In the genomic region with DNA sequence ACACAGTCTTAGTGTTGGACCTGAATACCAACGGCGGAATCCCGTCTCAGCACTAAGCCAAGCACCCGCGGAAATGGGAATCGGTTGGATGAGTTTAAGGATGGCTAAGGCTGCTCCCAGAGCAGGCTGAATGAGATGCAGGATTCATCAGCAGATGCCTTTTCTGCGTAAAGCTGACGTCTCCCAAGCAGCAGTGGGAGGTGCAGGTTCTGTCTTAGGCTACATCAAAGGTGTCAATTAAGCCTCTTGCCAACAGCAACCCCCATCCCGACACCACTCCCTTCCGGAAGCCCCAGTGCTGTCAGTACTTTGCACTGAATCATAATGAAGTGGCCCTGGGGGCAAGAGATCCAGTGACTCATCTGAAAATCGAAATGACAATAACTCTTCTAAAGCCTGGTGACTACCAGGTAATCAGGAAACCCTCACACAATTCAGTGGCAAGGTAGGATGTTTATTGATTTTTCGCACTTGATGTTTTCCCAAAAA, we compare ENCODE assay signal across 11 cellular contexts.
DNase-seq lines count a peak whose midpoint lies in the region; ATAC-seq and TF ChIP-seq lines count a peak whose summit lies in the region.
"Had no signal": no experiment of that assay in that cellular context is flagged by ENCODE, and none has a peak within 500 bp of the region (broad histone marks: within the 10 kb centered on the region; RNA-seq: fewer than 3 reads in every experiment).

No MANE protein-coding gene starts in this region.

- H3K4me1 Mint-ChIP-seq in stimulated activated naive CD8-positive, alpha-beta T cell treated with anti-CD3 and anti-CD28 coated beads, Interleukin-15, amount 100 ng/mL, for 72 hours: no peaks in the 10 kb centered on the region

- 20% methylated on average over 12 of the region's 12 CpGs for WGBS in hepatocyte (ENCODE audit: low lambda C conversion rate, missing lambda C conversion rate)

- H3K79me2 ChIP-seq in hepatocyte: no peaks in the 10 kb centered on the region

- no peak overlapping the region for H3K4me3 ChIP-seq in hepatocyte
- H3K4me3 ChIP-seq: BLaER1, uterus had no signal

- no peak overlapping the region for H3K27ac ChIP-seq in hepatocyte
- H3K27ac ChIP-seq: BLaER1, KMS-11 had no signal

- H3K4me2 ChIP-seq in hepatocyte: no peak overlapping the region
- H3K4me2 ChIP-seq: BLaER1, KMS-11 had no signal

- H2AFZ ChIP-seq in hepatocyte: no peak overlapping the region

- H4K20me1 ChIP-seq in hepatocyte (ENCODE audit: insufficient read depth, poor library complexity, severe bottlenecking): no peaks in the 10 kb centered on the region
- H4K20me1 ChIP-seq: BLaER1 had no signal

- no peak for TF ChIP-seq CTCF in hepatocyte (IDR thresholded peaks at IDR 0.05; ENCODE audit: poor library complexity)

- H3K36me3 ChIP-seq in hepatocyte (replicated peaks; ENCODE audit: insufficient read depth, low read depth): no peaks in the 10 kb centered on the region
- H3K36me3 ChIP-seq: BLaER1, uterus had no signal

- H3K27ac Mint-ChIP-seq in stimulated activated naive CD8-positive, alpha-beta T cell treated with anti-CD3 and anti-CD28 coated beads, Interleukin-15, amount 100 ng/mL, for 72 hours: no peak overlapping the region

- no peaks in the 10 kb centered on the region for H3K4me1 ChIP-seq in hepatocyte (ENCODE audit: insufficient read depth)
- H3K4me1 ChIP-seq: BLaER1 had no signal

- no peak overlapping the region for H3K4me3 Mint-ChIP-seq in stimulated activated naive CD8-positive, alpha-beta T cell treated with anti-CD3 and anti-CD28 coated beads, Interleukin-15, amount 100 ng/mL, for 72 hours

- H3K27me3 Mint-ChIP-seq in stimulated activated naive CD8-positive, alpha-beta T cell treated with anti-CD3 and anti-CD28 coated beads, Interleukin-15, amount 100 ng/mL, for 72 hours: peaks cover 55% of the 10 kb centered on the region

- H3K9me3 ChIP-seq in hepatocyte (ENCODE audit: low read depth): no peaks in the 10 kb centered on the region
- H3K9me3 ChIP-seq: BLaER1, uterus had no signal

- H3K27me3 ChIP-seq in hepatocyte: peaks cover 13% of the 10 kb centered on the region
- H3K27me3 ChIP-seq: BLaER1, uterus had no signal

- ATAC-seq in stimulated activated naive CD8-positive, alpha-beta T cell treated with anti-CD3 and anti-CD28 coated beads, Interleukin-15, amount 100 ng/mL, for 72 hours: peak; percentile 65

- no peaks in the 10 kb centered on the region for H3K9me2 ChIP-seq in hepatocyte (replicated peaks; ENCODE audit: insufficient read depth)

- DNase-seq in activated T-cell treated with anti-CD3 and anti-CD28 coated beads for 48 hours (ENCODE audit: low read depth) (peak; percentile 1), RPMI7951 (ENCODE audit: low read depth) (peak; percentile 24), iPS DF 19.7 (ENCODE audit: low read depth, low spot score) (peak; percentile 97), hepatocyte (ENCODE audit: low spot score) (no peak), NCI-H524 (lab: John Stamatoyannopoulos, UW) (no peak), GM03348 (ENCODE audit: low spot score) (no peak)
- DNase-seq in activated T-cell treated with anti-CD3 and anti-CD28 coated beads, Interleukin-2, amount 50 U/mL, for 48 hours: no peak
- peak; percentile 1 to 8 for DNase-seq in stimulated activated naive CD8-positive, alpha-beta T cell treated with anti-CD3 and anti-CD28 coated beads, Interleukin-15, amount 100 ng/mL, for 72 hours
- DNase-seq: uterus had no signal

- peaks cover 5 to 8% of the 10 kb centered on the region in 2 donors for H3K9me3 Mint-ChIP-seq in stimulated activated naive CD8-positive, alpha-beta T cell treated with anti-CD3 and anti-CD28 coated beads, Interleukin-15, amount 100 ng/mL, for 72 hours

Comparison
In these comparisons a context has a peak if more than half of its experiments do, and no peak if none do; other contexts are left out.
1. DNase-seq: peak in activated T-cell treated with anti-CD3 and anti-CD28 coated beads for 48 hours (single experiment), RPMI7951 (single experiment), iPS DF 19.7 (single experiment) and stimulated activated naive CD8-positive, alpha-beta T cell treated with anti-CD3 and anti-CD28 coated beads, Interleukin-15, amount 100 ng/mL, for 72 hours (2 of 2); none in activated T-cell treated with anti-CD3 and anti-CD28 coated beads, Interleukin-2, amount 50 U/mL, for 48 hours (0 of 2), hepatocyte (single experiment), NCI-H524 (0 of 2) and GM03348 (single experiment).